Comparison of ENCODE assay signal across 1 cellular context in the genomic region with DNA sequence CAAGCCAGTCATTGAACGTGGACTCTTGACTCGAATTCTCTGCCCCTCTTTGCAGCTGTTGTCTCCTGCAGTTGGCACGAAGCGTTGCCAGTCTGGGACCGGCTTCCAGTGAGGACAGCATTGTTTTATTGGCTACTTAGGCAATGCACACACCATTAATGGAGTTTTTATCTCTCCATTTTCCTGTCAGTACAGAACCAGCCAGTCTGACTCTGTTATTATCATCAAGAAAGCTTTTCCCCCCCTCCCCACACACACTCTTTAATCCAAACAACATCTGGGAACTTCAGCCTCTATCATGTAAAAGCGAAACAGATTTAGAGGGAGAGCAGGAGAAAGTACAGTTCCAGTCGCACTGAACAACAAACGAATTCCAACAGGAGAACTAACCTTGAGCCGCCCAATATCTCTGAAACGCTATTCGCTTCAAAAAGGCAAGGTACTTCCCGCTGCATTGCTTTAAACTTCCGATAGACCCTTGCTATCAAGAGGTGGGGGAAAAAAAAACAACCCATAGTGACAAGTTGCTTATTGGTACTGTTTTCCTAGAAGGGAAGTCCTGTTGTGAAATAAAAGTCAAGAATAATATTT.
TF ChIP-seq lines count a peak whose summit lies in the region.

No MANE protein-coding gene starts in this region.

TF ChIP-seq in SK-N-SH treated with all-trans-retinoic acid at 6 μM for 48 hours, 23 proteins besides CTCF, POLR2A, EP300 and RAD21 (continued from another document):
- TF ChIP-seq, protein P1, sequence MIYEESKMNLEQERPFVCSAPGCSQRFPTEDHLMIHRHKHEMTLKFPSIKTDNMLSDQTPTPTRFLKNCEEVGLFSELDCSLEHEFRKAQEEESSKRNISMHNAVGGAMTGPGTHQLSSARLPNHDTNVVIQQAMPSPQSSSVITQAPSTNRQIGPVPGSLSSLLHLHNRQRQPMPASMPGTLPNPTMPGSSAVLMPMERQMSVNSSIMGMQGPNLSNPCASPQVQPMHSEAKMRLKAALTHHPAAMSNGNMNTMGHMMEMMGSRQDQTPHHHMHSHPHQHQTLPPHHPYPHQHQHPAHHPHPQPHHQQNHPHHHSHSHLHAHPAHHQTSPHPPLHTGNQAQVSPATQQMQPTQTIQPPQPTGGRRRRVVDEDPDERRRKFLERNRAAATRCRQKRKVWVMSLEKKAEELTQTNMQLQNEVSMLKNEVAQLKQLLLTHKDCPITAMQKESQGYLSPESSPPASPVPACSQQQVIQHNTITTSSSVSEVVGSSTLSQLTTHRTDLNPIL (CRISPR knock-in tag; IDR thresholded peaks at IDR 0.05; ENCODE audit: low read depth): no peak
